Comparison of ENCODE assay signal across 13 cellular contexts in genomic region chr9:95379630-95380029, GRCh38.
DNase-seq lines count a peak whose midpoint lies in the region; ATAC-seq and TF ChIP-seq lines count a peak whose summit lies in the region.
"Had no signal": no experiment of that assay in that cellular context is flagged by ENCODE, and none has a peak within 500 bp of the region (broad histone marks: within the 10 kb centered on the region; RNA-seq: fewer than 3 reads in every experiment).

No MANE protein-coding gene starts in this region.

- H3K27me3 ChIP-seq in SK-N-SH (ENCODE audit: insufficient read depth): no peaks in the 10 kb centered on the region
- no peaks in the 10 kb centered on the region for H3K27me3 ChIP-seq in HCT116 (ENCODE audit: insufficient read depth, low read length)
- no peaks in the 10 kb centered on the region for H3K27me3 ChIP-seq in WERI-Rb-1 (ENCODE audit: insufficient read depth, low read depth, severe bottlenecking)
- no peaks in the 10 kb centered on the region for H3K27me3 ChIP-seq in right lobe of liver
- H3K27me3 ChIP-seq: upper lobe of left lung had no signal

- CTCF ChIA-PET in SK-N-SH (lab: Yijun Ruan, JAX): interaction anchor here (0.8 to 1.5 kb wide), 2 partner anchors 14 to 838 kb away, joined by 3 read pairs; no protein-coding TSS in a partner anchor
- CTCF ChIA-PET in HCT116 (lab: Charles Lee): no interaction called here

- no peak for ATAC-seq in SK-N-SH treated with all-trans-retinoic acid at 6 μM for 48 hours
- no peak for ATAC-seq in HCT116
- ATAC-seq in right lobe of liver: peak in 2 of 4 donors; percentile 43 to 47
- ATAC-seq in HG02885 (IDR thresholded peaks at IDR 0.05; ENCODE audit: poor library complexity, unreplicated experiment): no peak

- intact Hi-C loops in HCT116 (cut with micrococcal nuclease): no loop called here
- intact Hi-C loops in right lobe of liver (cut with DNase I): no loop called here

- no peaks in the 10 kb centered on the region for H3K79me2 ChIP-seq in SK-N-SH (ENCODE audit: insufficient read depth)
- no peaks in the 10 kb centered on the region for H3K79me2 ChIP-seq in HCT116 (ENCODE audit: insufficient read depth, low read length)

- no TSS peak for BruUV-seq in HCT116 (replicated peaks; lab: Mats Ljungman, UMichigan)

- TF ChIP-seq CTCF in SK-N-SH (IDR thresholded peaks at IDR 0.05): no peak
- peak; percentile 11 to 18 (median 13); a peak in 2 of 6 replicates for TF ChIP-seq CTCF in HCT116 (IDR thresholded peaks at IDR 0.05 in 2 of 3, conservative IDR thresholded peaks at IDR 0.05 in 1 of 3; ENCODE audit: borderline replicate concordance in 1 of 3, insufficient read depth in 1 of 3, low read depth in 2 of 3, low read length in 2 of 3)
- TF ChIP-seq CTCF in WERI-Rb-1 (IDR thresholded peaks at IDR 0.05; ENCODE audit: low read depth, low read length): peak; percentile 14; the same call in 1 of the 2 replicates
- TF ChIP-seq CTCF in right lobe of liver (IDR thresholded peaks at IDR 0.05): peak in 3 of 4 donors; percentile 26 to 30 (median 28)

- DNase-seq in SK-N-SH (no peak), HCT116 (ENCODE audit: low read depth, low spot score) (no peak), WERI-Rb-1 (no peak), right lobe of liver (no peak), globus pallidus (ENCODE audit: low spot score) (no peak), DMS153 (lab: John Stamatoyannopoulos, UW) (no peak)
- DNase-seq: ACHN, esophagus squamous epithelium, NCI-H2081 treated with DMSO at 0.1 percent for 48 hours, upper lobe of left lung had no signal

- H3K4me3 ChIP-seq in SK-N-SH (ENCODE audit: low read depth in 2 of 2, low read length in 1 of 2) (no peak overlapping the region), HCT116 (replicated peaks in 1 of 2; ENCODE audit: low read depth in 1 of 2, low read length in 2 of 2) (no peak overlapping the region), WERI-Rb-1 (ENCODE audit: low read depth, low read length) (no peak overlapping the region), right lobe of liver (no peak overlapping the region)
- H3K4me3 ChIP-seq: esophagus squamous epithelium, HAP-1, upper lobe of left lung had no signal

- no peaks in the 10 kb centered on the region for H4K20me1 ChIP-seq in SK-N-SH (ENCODE audit: insufficient read depth)
- H4K20me1 ChIP-seq in HCT116 (ENCODE audit: insufficient read depth): no peaks in the 10 kb centered on the region

- TF ChIP-seq RAD21 in SK-N-SH (IDR thresholded peaks at IDR 0.05; ENCODE audit: low read length): peak; percentile 51
- peak; percentile 52 for TF ChIP-seq RAD21 in HCT116 (IDR thresholded peaks at IDR 0.05; ENCODE audit: low read depth)

- TF ChIP-seq POLR2A in HCT116 (IDR thresholded peaks at IDR 0.05; ENCODE audit: borderline replicate concordance, extremely low read depth, insufficient read depth, insufficient read length) (no peak), right lobe of liver (IDR thresholded peaks at IDR 0.05) (no peak)

- peaks cover 8 to 9% of the 10 kb centered on the region in 2 experiments; a peak in 2 of 4 replicates for H3K4me1 ChIP-seq in SK-N-SH (ENCODE audit: control insufficient read depth in 1 of 2, insufficient read depth in 2 of 2, low read depth in 1 of 2, low read length in 1 of 2)
- H3K4me1 ChIP-seq in HCT116 (ENCODE audit: control insufficient read depth in 1 of 2, insufficient read depth in 2 of 2, low read length in 2 of 2): peaks cover 38 to 39% of the 10 kb centered on the region in 2 experiments
- no peaks in the 10 kb centered on the region for H3K4me1 ChIP-seq in right lobe of liver
- H3K4me1 ChIP-seq: esophagus squamous epithelium, upper lobe of left lung had no signal

- no peak for TF ChIP-seq EP300 in SK-N-SH (IDR thresholded peaks at IDR 0.05; ENCODE audit: borderline replicate concordance in 1 of 2, low read depth in 1 of 2, low read length in 1 of 2)

- H3K27ac ChIP-seq in SK-N-SH (ENCODE audit: low read depth in 2 of 2, low read length in 1 of 2) (no peak overlapping the region), HCT116 (ENCODE audit: low read depth, low read length) (no peak overlapping the region), WERI-Rb-1 (no peak overlapping the region), right lobe of liver (no peak overlapping the region)
- H3K27ac ChIP-seq: esophagus squamous epithelium, upper lobe of left lung had no signal

- POLR2A ChIA-PET in SK-N-SH (lab: Yijun Ruan, JAX): no interaction called here
- POLR2A ChIA-PET in HCT116 (lab: Charles Lee): no interaction called here

- H3K9ac ChIP-seq in SK-N-SH (no peak overlapping the region), HCT116 (ENCODE audit: low read length) (no peak overlapping the region)

- RAD21 ChIA-PET in HCT116 (lab: Charles Lee; ENCODE audit: low non-redundant PET in 1 of 2, low total read pairs in 2 of 2, uncharacterized antibody in 2 of 2, unreplicated experiment in 2 of 2): no interaction called here

- H3K4me2 ChIP-seq in SK-N-SH (no peak overlapping the region), HCT116 (ENCODE audit: low read length) (no peak overlapping the region)

- H3K9me2 ChIP-seq in SK-N-SH (no peaks in the 10 kb centered on the region), HCT116 (ENCODE audit: insufficient read depth) (no peaks in the 10 kb centered on the region)

- peaks cover 3% of the 10 kb centered on the region for H3F3A ChIP-seq in SK-N-SH (replicated peaks; ENCODE audit: insufficient read depth)

- H3K9me3 ChIP-seq in SK-N-SH (no peaks in the 10 kb centered on the region), HCT116 (ENCODE audit: control insufficient read depth in 1 of 2, insufficient read depth in 1 of 2, low read depth in 1 of 2, low read length in 2 of 2) (no peaks in the 10 kb centered on the region), WERI-Rb-1 (ENCODE audit: severe bottlenecking) (no peaks in the 10 kb centered on the region), right lobe of liver (no peaks in the 10 kb centered on the region)
- H3K9me3 ChIP-seq: esophagus squamous epithelium, upper lobe of left lung had no signal

- H3K36me3 ChIP-seq in SK-N-SH (replicated peaks in 1 of 2; ENCODE audit: control insufficient read depth in 1 of 2, insufficient read depth in 2 of 2, low read length in 1 of 2) (no peaks in the 10 kb centered on the region), HCT116 (ENCODE audit: control insufficient read depth in 1 of 2, insufficient read depth in 2 of 2, low read length in 2 of 2) (no peaks in the 10 kb centered on the region), WERI-Rb-1 (no peaks in the 10 kb centered on the region), right lobe of liver (no peaks in the 10 kb centered on the region)
- H3K36me3 ChIP-seq: esophagus squamous epithelium, HAP-1, upper lobe of left lung had no signal

- H2AFZ ChIP-seq in SK-N-SH (ENCODE audit: low read depth) (no peak overlapping the region), HCT116 (ENCODE audit: low read depth, low read length, poor library complexity, severe bottlenecking) (no peak overlapping the region)

- WGBS in SK-N-SH (ENCODE audit: low lambda C conversion rate): 89% methylated on average over 5 of the region's 5 CpGs
- 64% methylated on average over 5 of the region's 5 CpGs for WGBS in right lobe of liver (ENCODE audit: insufficient coverage, low coverage, low lambda C conversion rate, missing lambda C conversion rate)

TF ChIP-seq in SK-N-SH, 30 proteins besides CTCF, POLR2A, EP300 and RAD21:
- no peak for TF ChIP-seq ELF1 (IDR thresholded peaks at IDR 0.05)
- no peak for TF ChIP-seq USF2 (IDR thresholded peaks at IDR 0.05; ENCODE audit: borderline replicate concordance, low read depth, low read length)
- TF ChIP-seq GATA2 (CRISPR knock-in tag; IDR thresholded peaks at IDR 0.05): no peak

TF ChIP-seq in SK-N-SH treated with all-trans-retinoic acid at 6 μM for 48 hours, 23 proteins besides CTCF, POLR2A, EP300 and RAD21:
- TF ChIP-seq ZFP3 (CRISPR knock-in tag; IDR thresholded peaks at IDR 0.05) (no peak), POU6F1 (CRISPR knock-in tag; IDR thresholded peaks at IDR 0.05; ENCODE audit: borderline replicate concordance, low read depth) (no peak)

TF ChIP-seq in HCT116, 20 proteins besides CTCF, POLR2A, EP300 and RAD21 (continues in another document):
- TF ChIP-seq ELF1 (IDR thresholded peaks at IDR 0.05; ENCODE audit: borderline replicate concordance, low read depth) (no peak), TCF7L2 (IDR thresholded peaks at IDR 0.05; ENCODE audit: borderline replicate concordance, extremely low read depth, insufficient read depth, insufficient read length) (no peak), SIN3A (IDR thresholded peaks at IDR 0.05; ENCODE audit: low read depth) (no peak), SP1 (IDR thresholded peaks at IDR 0.05; ENCODE audit: low read depth) (no peak), ZNF274 (IDR thresholded peaks at IDR 0.05; ENCODE audit: low read depth, low read length) (no peak), EGR1 (IDR thresholded peaks at IDR 0.05; ENCODE audit: low read depth) (no peak), EZH2phosphoT487 (IDR thresholded peaks at IDR 0.05; ENCODE audit: borderline replicate concordance) (no peak), ATF3 (IDR thresholded peaks at IDR 0.05) (no peak), REST (IDR thresholded peaks at IDR 0.05; ENCODE audit: low read depth) (no peak)
